Comparison of ENCODE assay signal across 8 cellular contexts in genomic region chr17:74759243-74759801, GRCh38. TPM values are rescaled to one million over a fixed set of nuclear protein-coding genes. Genes with fewer than 3 reads are reported as not detected.
DNase-seq lines count a peak whose midpoint lies in the region; ATAC-seq and TF ChIP-seq lines count a peak whose summit lies in the region.

No MANE protein-coding gene starts in this region.

- H3K4me2 ChIP-seq in MM.1S (ENCODE audit: low read depth, low read length) = peak overlapping the region; percentile 94

- peaks cover 98% of the 10 kb centered on the region for H3K79me2 ChIP-seq in MM.1S (ENCODE audit: low read length)

- peak overlapping the region; percentile 43 for H3K9ac ChIP-seq in MM.1S (ENCODE audit: low read length)

- intact Hi-C loops in CD8-positive, alpha-beta T cell (cut with DNase I, micrococcal nuclease) = loop anchor here (1.0 to 2.0 kb wide), 4 partner anchors 8 to 15 kb away; partner anchors contain the start of gene NHERF1 (in 1 of the 2)
- intact Hi-C loops in activated naive CD4-positive, alpha-beta T cell treated with anti-CD3 and anti-CD28 coated beads for 36 hours (cut with micrococcal nuclease) = loop anchor here (1.0 to 2.0 kb wide), 3 partner anchors 8 to 15 kb away; no protein-coding TSS in a partner anchor

- no peak for TF ChIP-seq CTCF in CD8-positive, alpha-beta T cell (IDR thresholded peaks at IDR 0.05)
- TF ChIP-seq CTCF in MM.1S (IDR thresholded peaks at IDR 0.05; ENCODE audit: low read length) = peak; percentile 74

- peaks cover 75% of the 10 kb centered on the region for H3K4me1 Mint-ChIP-seq in CD8-positive, alpha-beta T cell (ENCODE audit: low read depth)
- peaks cover 61% of the 10 kb centered on the region for H3K4me1 Mint-ChIP-seq in activated naive CD4-positive, alpha-beta T cell treated with anti-CD3 and anti-CD28 coated beads for 36 hours (ENCODE audit: low read depth)

- peaks cover 19% of the 10 kb centered on the region for H3K36me3 ChIP-seq in CD8-positive, alpha-beta T cell (ENCODE audit: insufficient read depth, low read length)
- H3K36me3 ChIP-seq in MM.1S (replicated peaks; ENCODE audit: insufficient read depth, low read length) = no peaks in the 10 kb centered on the region

- H3K4me1 ChIP-seq in CD8-positive, alpha-beta T cell (ENCODE audit: insufficient read depth, low read length) = peaks cover 84% of the 10 kb centered on the region
- peaks cover 62% of the 10 kb centered on the region for H3K4me1 ChIP-seq in MM.1S (ENCODE audit: low read length)

- peaks cover 43% of the 10 kb centered on the region for H4K20me1 ChIP-seq in MM.1S (ENCODE audit: insufficient read depth, low read length)

- H3K36me3 Mint-ChIP-seq in CD8-positive, alpha-beta T cell = peaks cover 30% of the 10 kb centered on the region
- no peaks in the 10 kb centered on the region for H3K36me3 Mint-ChIP-seq in activated naive CD4-positive, alpha-beta T cell treated with anti-CD3 and anti-CD28 coated beads for 36 hours (ENCODE audit: low read depth)

- POLR2A ChIA-PET in CD8-positive, alpha-beta T cell (lab: Charles Lee) = interaction anchor here (0.8 to 6.4 kb wide), 10 partner anchors 10 to 102 kb away, joined by 3 to 47 read pairs (median 8); partner anchors contain the start of genes NAT9, NHERF1 and RAB37

- H3K27ac ChIP-seq in CD8-positive, alpha-beta T cell (ENCODE audit: low read depth, low read length) = peak overlapping the region; percentile 38
- H3K27ac ChIP-seq in MM.1S (ENCODE audit: low read length) = peak overlapping the region; percentile 87

- no peaks in the 10 kb centered on the region for H3K9me3 ChIP-seq in CD8-positive, alpha-beta T cell (ENCODE audit: low read length)
- no peaks in the 10 kb centered on the region for H3K9me3 ChIP-seq in MM.1S (replicated peaks; ENCODE audit: insufficient read depth, low read length)

- H3K27me3 ChIP-seq in CD8-positive, alpha-beta T cell (ENCODE audit: insufficient read depth, low read length) = no peaks in the 10 kb centered on the region
- H3K27me3 ChIP-seq in MM.1S (replicated peaks; ENCODE audit: insufficient read depth, low read length) = no peaks in the 10 kb centered on the region

- H3K4me3 Mint-ChIP-seq in CD8-positive, alpha-beta T cell = peak overlapping the region; percentile 81
- no peak overlapping the region for H3K4me3 Mint-ChIP-seq in activated naive CD4-positive, alpha-beta T cell treated with anti-CD3 and anti-CD28 coated beads for 36 hours

- CTCF ChIA-PET in CD8-positive, alpha-beta T cell (lab: Charles Lee) = interaction anchor here (0.8 to 7.3 kb wide), 10 partner anchors 9 to 105 kb away, joined by 3 to 104 read pairs (median 30); partner anchors contain the start of genes NAT9 and RAB37
- CTCF ChIA-PET in activated naive CD4-positive, alpha-beta T cell treated with anti-CD3 and anti-CD28 coated beads for 36 hours (lab: Charles Lee) = interaction anchor here (1.0 to 4.5 kb wide), 11 partner anchors 10 to 102 kb away, joined by 3 to 30 read pairs (median 7); partner anchors contain the start of gene NAT9

- DNase-seq in CD8-positive, alpha-beta T cell = peak in 5 of 7 experiments; percentile 47 to 79 (median 63)
- DNase-seq in MM.1S (peak; percentile 90), myocyte (ENCODE audit: low read depth) (peak; percentile 75), iPS-NIHi7 (ENCODE audit: extremely low spot score) (no peak), NCI-H1105 (lab: John Stamatoyannopoulos, UW) (no peak), cerebellar cortex (ENCODE audit: low spot score) (no peak)
- DNase-seq in activated naive CD4-positive, alpha-beta T cell treated with anti-CD3 and anti-CD28 coated beads for 36 hours = peak; percentile 70

- H2AFZ ChIP-seq in MM.1S (ENCODE audit: low read length) = no peak overlapping the region

- H3K9me3 Mint-ChIP-seq in CD8-positive, alpha-beta T cell = no peaks in the 10 kb centered on the region
- no peaks in the 10 kb centered on the region for H3K9me3 Mint-ChIP-seq in activated naive CD4-positive, alpha-beta T cell treated with anti-CD3 and anti-CD28 coated beads for 36 hours

- H3K4me3 ChIP-seq in CD8-positive, alpha-beta T cell (ENCODE audit: low read depth, low read length) = peak overlapping the region; percentile 41
- H3K4me3 ChIP-seq in MM.1S (ENCODE audit: low read length) = peak overlapping the region; percentile 37

- peak; percentile 83 for ATAC-seq in CD8-positive, alpha-beta T cell
- peak; percentile 71 for ATAC-seq in GM19452 (IDR thresholded peaks at IDR 0.05; ENCODE audit: unreplicated experiment)

- H3K27me3 Mint-ChIP-seq in CD8-positive, alpha-beta T cell (ENCODE audit: low read depth) = no peaks in the 10 kb centered on the region
- H3K27me3 Mint-ChIP-seq in activated naive CD4-positive, alpha-beta T cell treated with anti-CD3 and anti-CD28 coated beads for 36 hours (ENCODE audit: low read depth) = no peaks in the 10 kb centered on the region

- H3K27ac Mint-ChIP-seq in CD8-positive, alpha-beta T cell = peak overlapping the region; percentile 90
- H3K27ac Mint-ChIP-seq in activated naive CD4-positive, alpha-beta T cell treated with anti-CD3 and anti-CD28 coated beads for 36 hours = peak overlapping the region; percentile 86

- peaks cover 45% of the 10 kb centered on the region for H3F3A ChIP-seq in MM.1S (ENCODE audit: insufficient read depth, low read length)

- no peaks in the 10 kb centered on the region for H3K9me2 ChIP-seq in MM.1S (replicated peaks; ENCODE audit: insufficient read depth, low read length)

RNA-seq across cellular contexts. Expression of gene NHERF1, which starts 10.9 kb away (rescaled TPM):
- 10 to 100 TPM; 72.5 to 73.7 TPM for total RNA-seq in CD8-positive, alpha-beta T cell
- total RNA-seq in activated naive CD4-positive, alpha-beta T cell treated with anti-CD3 and anti-CD28 coated beads for 36 hours = 10 to 100 TPM; 70.8 to 77.6 TPM
- total RNA-seq in myocyte = 54.0 and 63.8 TPM in 2 replicates
- polyA plus RNA-seq in myocyte (2012) = 82.5 TPM

RNA-seq across cellular contexts. Expression of gene NAT9, which starts 16.8 kb away (rescaled TPM):
- 10 to 100 TPM; 37.9 to 41.1 TPM for total RNA-seq in CD8-positive, alpha-beta T cell
- 10 to 100 TPM; 42.1 to 43.9 TPM for total RNA-seq in activated naive CD4-positive, alpha-beta T cell treated with anti-CD3 and anti-CD28 coated beads for 36 hours
- total RNA-seq in myocyte = 47.7 and 50.4 TPM in 2 replicates
- 65.2 TPM for polyA plus RNA-seq in myocyte (2012)

RNA-seq across cellular contexts. Expression of gene RAB37, which starts 22.3 kb away (rescaled TPM):
- 10 to 100 TPM; 33.7 to 36.0 TPM for total RNA-seq in CD8-positive, alpha-beta T cell
- 1 to 10 TPM; 2.1 to 2.3 TPM for total RNA-seq in activated naive CD4-positive, alpha-beta T cell treated with anti-CD3 and anti-CD28 coated beads for 36 hours
- total RNA-seq in myocyte = 0.57 TPM in 1 of 2 replicates, not detected in the other
- polyA plus RNA-seq in myocyte (2012) = 0.48 TPM

RNA-seq across cellular contexts. Expression of gene CD300LF, which starts 46.6 kb away (rescaled TPM):
- total RNA-seq in CD8-positive, alpha-beta T cell = not detected
- total RNA-seq in activated naive CD4-positive, alpha-beta T cell treated with anti-CD3 and anti-CD28 coated beads for 36 hours = not detected
- 0.26 TPM in 1 of 2 replicates, not detected in the other for total RNA-seq in myocyte
- polyA plus RNA-seq in myocyte (2012) = not detected

Comparison
In these comparisons a context has a peak if more than half of its experiments do, and no peak if none do; other contexts are left out.
1. DNase-seq: peak in CD8-positive, alpha-beta T cell (5 of 7), MM.1S (single experiment), activated naive CD4-positive, alpha-beta T cell treated with anti-CD3 and anti-CD28 coated beads for 36 hours (single experiment) and myocyte (single experiment); none in iPS-NIHi7 (single experiment), NCI-H1105 (single experiment) and cerebellar cortex (single experiment).
2. RNA of gene RAB37, which starts 22.3 kb away (total RNA-seq): 33.7 to 36.0 TPM in CD8-positive, alpha-beta T cell; 2.1 to 2.3 TPM in activated naive CD4-positive, alpha-beta T cell treated with anti-CD3 and anti-CD28 coated beads for 36 hours and 0.57 TPM in myocyte; every median in the first group is over 10 times any median in the second.